In the genomic region with DNA sequence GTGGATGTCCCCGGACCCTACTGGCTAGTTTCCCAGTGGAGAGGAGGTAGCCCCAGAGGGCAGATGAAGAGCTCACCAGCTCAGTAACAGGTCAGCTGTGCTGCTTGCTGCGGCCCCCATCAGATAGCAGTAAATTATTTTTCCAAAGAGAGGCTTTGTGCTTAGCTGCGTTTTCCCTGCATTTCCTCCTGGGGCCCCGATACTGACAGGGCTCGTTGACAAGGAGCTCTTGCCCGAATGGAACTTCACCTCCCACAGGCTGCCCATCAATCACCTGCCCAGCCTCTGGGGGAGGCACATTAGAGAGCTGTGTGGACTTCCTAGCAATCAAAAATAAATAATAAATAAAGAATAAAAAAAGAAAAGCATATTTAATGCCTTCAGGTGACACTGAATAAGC, we compare ENCODE assay signal across 25 cellular contexts.
"Had no signal": no experiment of that assay in that cellular context is flagged by ENCODE, and none has a peak within 500 bp of the region (broad histone marks: within the 10 kb centered on the region; RNA-seq: fewer than 3 reads in every experiment).

No MANE protein-coding gene starts in this region.

- H3K36me3 Mint-ChIP-seq: T-cell had no signal

- H3K4me1 Mint-ChIP-seq: T-cell had no signal

- ATAC-seq: Panc1, SK-N-SH treated with all-trans-retinoic acid at 6 μM for 48 hours, T-cell had no signal

- DNase-seq: Karpas-422, MM.1S, MV-4-11, NCI-H1092, NCI-H1105, NCI-H1417 treated with DMSO at 0.1 percent for 48 hours, NCI-H146, NCI-H1694, NCI-H187, NCI-H2029, NCI-H2107, NCI-H2171, NCI-H226, NCI-H446 treated with DMSO at 0.1 percent for 48 hours, NCI-H510A, NCI-H526, NCI-H69, NCI-H748 treated with DMSO at 0.1 percent for 48 hours, NCI-H82, PC-9, Right ventricle myocardium superior, SHP77 treated with DMSO at 0.1 percent for 48 hours, T-cell had no signal

- H3K9me3 Mint-ChIP-seq: T-cell had no signal

- H3K4me3 Mint-ChIP-seq: T-cell had no signal

- H3K27ac Mint-ChIP-seq: T-cell had no signal
